16 cellular contexts compared by ENCODE assay signal in the genomic region with DNA sequence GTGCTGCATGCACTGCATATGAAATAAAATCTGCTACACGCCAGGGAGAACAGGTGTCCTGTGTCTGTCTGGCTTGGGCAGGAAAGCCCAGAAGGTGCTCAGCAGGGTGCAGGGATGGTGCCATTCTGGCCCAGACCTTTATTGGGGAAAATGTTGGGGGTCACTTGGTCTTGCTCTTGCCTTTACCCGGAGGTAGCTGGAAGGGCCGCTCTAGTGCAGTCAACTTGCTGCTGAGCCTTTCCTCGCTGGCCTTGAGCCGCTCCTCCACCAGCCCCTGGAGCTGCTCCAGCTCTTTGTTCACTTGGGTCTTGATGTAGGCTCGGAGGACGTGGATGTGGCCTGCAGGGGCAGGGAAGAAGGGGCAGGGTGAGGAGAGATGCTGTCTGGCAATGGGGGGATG.
"Had no signal": no experiment of that assay in that cellular context is flagged by ENCODE, and none has a peak within 500 bp of the region (broad histone marks: within the 10 kb centered on the region; RNA-seq: fewer than 3 reads in every experiment).

No MANE protein-coding gene starts in this region.

- H3K9me3 ChIP-seq: gastroesophageal sphincter, heart left ventricle, thyroid gland, uterus had no signal

- H3K9ac ChIP-seq: parathyroid adenoma had no signal

- H3K27me3 ChIP-seq: gastroesophageal sphincter, heart left ventricle, thyroid gland, uterus had no signal

- DNase-seq: activated CD4-positive, alpha-beta T cell treated with anti-CD3 and anti-CD28 coated beads, Interleukin-2, amount 50 U/mL, for 48 hours; activated naive CD4-positive, alpha-beta T cell treated with anti-CD3 and anti-CD28 coated beads, Interleukin-2, amount 10 ng/mL, durations not matched to agents 7 days and 5 days; activated naive CD8-positive, alpha-beta T cell treated with anti-CD3 and anti-CD28 coated beads, Interleukin-2, amount 50 U/mL, for 24 hours; anterior cingulate cortex; cortex of kidney; effector CD4-positive, alpha-beta T cell; heart left ventricle; kidney glomerular epithelial cell; left ventricle myocardium superior; stimulated activated naive B cell treated with anti-CD40 and anti-IgM and Interleukin-4, amounts not matched to agents 10 μg/mL and 1 μg/mL and 100 μg/mL, for 72 hours; thyroid gland; uterus; WERI-Rb-1 had no signal

- H3K27ac ChIP-seq: gastroesophageal sphincter, heart left ventricle, parathyroid adenoma, thyroid gland, uterus, WERI-Rb-1 had no signal

- H3K4me3 ChIP-seq: gastroesophageal sphincter, heart left ventricle, thyroid gland, uterus had no signal

- H3K9me3 Mint-ChIP-seq: activated naive CD4-positive, alpha-beta T cell treated with anti-CD3 and anti-CD28 coated beads, Interleukin-2, amount 10 ng/mL, durations not matched to agents 7 days and 5 days; activated naive CD8-positive, alpha-beta T cell treated with anti-CD3 and anti-CD28 coated beads, Interleukin-2, amount 50 U/mL, for 24 hours; brain; stimulated activated naive B cell treated with anti-CD40 and anti-IgM and Interleukin-4, amounts not matched to agents 10 μg/mL and 1 μg/mL and 100 μg/mL, for 72 hours had no signal

- H3K27me3 Mint-ChIP-seq: activated naive CD4-positive, alpha-beta T cell treated with anti-CD3 and anti-CD28 coated beads, Interleukin-2, amount 10 ng/mL, durations not matched to agents 7 days and 5 days; activated naive CD8-positive, alpha-beta T cell treated with anti-CD3 and anti-CD28 coated beads, Interleukin-2, amount 50 U/mL, for 24 hours; brain; stimulated activated naive B cell treated with anti-CD40 and anti-IgM and Interleukin-4, amounts not matched to agents 10 μg/mL and 1 μg/mL and 100 μg/mL, for 72 hours had no signal

- H3K27ac Mint-ChIP-seq: activated naive CD4-positive, alpha-beta T cell treated with anti-CD3 and anti-CD28 coated beads, Interleukin-2, amount 10 ng/mL, durations not matched to agents 7 days and 5 days; activated naive CD8-positive, alpha-beta T cell treated with anti-CD3 and anti-CD28 coated beads, Interleukin-2, amount 50 U/mL, for 24 hours; brain; stimulated activated naive B cell treated with anti-CD40 and anti-IgM and Interleukin-4, amounts not matched to agents 10 μg/mL and 1 μg/mL and 100 μg/mL, for 72 hours had no signal

- H3K36me3 ChIP-seq: uterus had no signal

- H3K4me3 Mint-ChIP-seq: activated naive CD4-positive, alpha-beta T cell treated with anti-CD3 and anti-CD28 coated beads, Interleukin-2, amount 10 ng/mL, durations not matched to agents 7 days and 5 days; activated naive CD8-positive, alpha-beta T cell treated with anti-CD3 and anti-CD28 coated beads, Interleukin-2, amount 50 U/mL, for 24 hours; brain; stimulated activated naive B cell treated with anti-CD40 and anti-IgM and Interleukin-4, amounts not matched to agents 10 μg/mL and 1 μg/mL and 100 μg/mL, for 72 hours had no signal
